ENCODE assay signal across 23 cellular contexts in the genomic region with DNA sequence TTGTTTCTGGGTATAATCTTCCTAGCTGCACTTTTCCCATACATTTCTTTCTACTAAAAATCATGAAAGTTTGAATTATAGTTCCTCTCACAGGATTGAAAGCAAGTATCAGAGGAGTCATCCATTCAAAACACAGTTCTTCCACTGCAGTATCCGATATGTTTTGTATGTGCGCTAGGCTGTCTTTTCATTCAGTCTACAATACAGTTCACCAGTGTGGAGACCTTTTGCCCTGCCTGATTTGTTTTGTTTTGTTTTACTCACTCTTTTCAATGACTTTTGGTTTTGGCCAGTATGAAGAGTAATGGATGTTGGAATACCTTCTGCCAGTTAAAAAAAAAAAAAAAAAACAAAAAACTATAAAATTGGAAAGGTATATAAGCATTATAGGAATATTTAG.
"Had no signal": no experiment of that assay in that cellular context is flagged by ENCODE, and none has a peak within 500 bp of the region (broad histone marks: within the 10 kb centered on the region; RNA-seq: fewer than 3 reads in every experiment).

No MANE protein-coding gene starts in this region.

- H3K4me3 ChIP-seq: hepatocyte, pancreas, prostate gland, spleen, tibial artery, upper lobe of left lung, uterus had no signal

- H3K27ac Mint-ChIP-seq: effector memory CD8-positive, alpha-beta T cell; naive thymus-derived CD4-positive, alpha-beta T cell; nephron progenitor cell; stimulated activated memory B cell treated with anti-CD40 and anti-IgM and Interleukin-4, amounts not matched to agents 10 μg/mL and 1 μg/mL and 100 μg/mL, for 72 hours; stimulated activated naive CD8-positive, alpha-beta T cell treated with anti-CD3 and anti-CD28 coated beads, Interleukin-15, Interleukin-2, amounts not matched to agents 100 ng/mL and 50 ng/mL, for 24 hours had no signal

- H3K4me1 ChIP-seq: prostate gland, uterus had no signal

- H3K4me1 Mint-ChIP-seq: naive thymus-derived CD4-positive, alpha-beta T cell; stimulated activated memory B cell treated with anti-CD40 and anti-IgM and Interleukin-4, amounts not matched to agents 10 μg/mL and 1 μg/mL and 100 μg/mL, for 72 hours had no signal

- H3K9me3 Mint-ChIP-seq: effector memory CD8-positive, alpha-beta T cell; naive thymus-derived CD4-positive, alpha-beta T cell; nephron progenitor cell; stimulated activated memory B cell treated with anti-CD40 and anti-IgM and Interleukin-4, amounts not matched to agents 10 μg/mL and 1 μg/mL and 100 μg/mL, for 72 hours; stimulated activated naive CD8-positive, alpha-beta T cell treated with anti-CD3 and anti-CD28 coated beads, Interleukin-15, Interleukin-2, amounts not matched to agents 100 ng/mL and 50 ng/mL, for 24 hours had no signal

- H3K27ac ChIP-seq: foreskin keratinocyte, hepatocyte, pancreas, prostate gland, spleen, tibial artery, upper lobe of left lung, uterus had no signal

- H3K36me3 Mint-ChIP-seq: naive thymus-derived CD4-positive, alpha-beta T cell; stimulated activated memory B cell treated with anti-CD40 and anti-IgM and Interleukin-4, amounts not matched to agents 10 μg/mL and 1 μg/mL and 100 μg/mL, for 72 hours had no signal

- H3K36me3 ChIP-seq: pancreas, prostate gland, spleen, tibial artery, upper lobe of left lung, uterus had no signal

- DNase-seq: cortex of kidney; effector memory CD8-positive, alpha-beta T cell; erythroblast; foreskin keratinocyte; head of caudate nucleus; left colon; mammary epithelial cell; naive thymus-derived CD4-positive, alpha-beta T cell; nephron progenitor cell; occipital lobe; pancreas; spleen; stimulated activated CD4-positive, alpha-beta T cell treated with anti-CD3 and anti-CD28 coated beads, Interleukin-15, amount 100 ng/mL, for 24 hours; stimulated activated CD4-positive, alpha-beta T cell treated with anti-CD3 and anti-CD28 coated beads, Interleukin-1b, Interleukin-23, amount 100 ng/mL, for 48 hours; stimulated activated CD4-positive, alpha-beta T cell treated with anti-CD3 and anti-CD28 coated beads, Interleukin-4, amount 100 ng/mL, for 24 hours; tibial artery; upper lobe of left lung; uterus had no signal

- H3K27me3 ChIP-seq: foreskin keratinocyte, hepatocyte, pancreas, spleen, tibial artery, upper lobe of left lung, uterus had no signal

- H3K4me3 Mint-ChIP-seq: effector memory CD8-positive, alpha-beta T cell; naive thymus-derived CD4-positive, alpha-beta T cell; nephron progenitor cell; stimulated activated memory B cell treated with anti-CD40 and anti-IgM and Interleukin-4, amounts not matched to agents 10 μg/mL and 1 μg/mL and 100 μg/mL, for 72 hours; stimulated activated naive CD8-positive, alpha-beta T cell treated with anti-CD3 and anti-CD28 coated beads, Interleukin-15, Interleukin-2, amounts not matched to agents 100 ng/mL and 50 ng/mL, for 24 hours had no signal

- H3K27me3 Mint-ChIP-seq: effector memory CD8-positive, alpha-beta T cell; stimulated activated memory B cell treated with anti-CD40 and anti-IgM and Interleukin-4, amounts not matched to agents 10 μg/mL and 1 μg/mL and 100 μg/mL, for 72 hours had no signal

- H3K9me3 ChIP-seq: pancreas, prostate gland, spleen, tibial artery, upper lobe of left lung, uterus had no signal

- H3K4me2 ChIP-seq: hepatocyte had no signal

- ATAC-seq: effector memory CD8-positive, alpha-beta T cell; foreskin keratinocyte; naive thymus-derived CD4-positive, alpha-beta T cell; pancreas; sciatic nerve; stimulated activated memory B cell treated with anti-CD40 and anti-IgM and Interleukin-4, amounts not matched to agents 10 μg/mL and 1 μg/mL and 100 μg/mL, for 72 hours had no signal

- H2AFZ ChIP-seq: hepatocyte had no signal
